10 cellular contexts compared by ENCODE assay signal in the genomic region with DNA sequence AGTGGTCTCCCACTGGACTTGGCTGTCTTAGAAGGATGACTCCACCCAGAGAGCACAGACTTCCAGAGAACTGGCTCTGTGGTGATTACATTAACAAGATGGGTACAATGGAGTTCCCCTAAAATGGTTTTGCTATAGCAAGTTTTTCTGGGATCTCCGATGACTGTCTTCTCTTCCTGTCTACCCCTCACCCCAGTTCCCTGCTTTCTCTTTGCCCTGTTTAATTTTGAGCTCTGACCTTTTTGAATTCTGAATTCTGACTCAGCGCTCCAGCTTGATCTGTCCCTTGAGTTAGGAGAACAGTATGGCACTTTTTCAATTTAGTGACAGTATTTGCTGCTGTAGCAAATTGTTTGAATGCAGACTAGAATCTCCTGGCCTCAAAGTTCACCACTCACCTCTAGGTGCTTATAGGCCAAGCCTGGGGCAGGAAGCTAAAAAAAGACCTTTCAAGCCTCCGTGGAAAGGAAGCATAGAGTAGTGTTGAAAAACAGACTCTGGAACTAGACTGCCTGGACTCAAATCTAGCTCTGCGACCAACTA. TPM values are rescaled to one million over a fixed set of nuclear protein-coding genes. Genes with fewer than 3 reads are reported as not detected.
DNase-seq lines count a peak whose midpoint lies in the region; TF ChIP-seq lines count a peak whose summit lies in the region.
"Had no signal": no experiment of that assay in that cellular context is flagged by ENCODE, and none has a peak within 500 bp of the region (broad histone marks: within the 10 kb centered on the region; RNA-seq: fewer than 3 reads in every experiment).

No MANE protein-coding gene starts in this region.

- no peak overlapping the region for H3K9ac ChIP-seq in KMS-11
- H3K9ac ChIP-seq in muscle layer of colon (ENCODE audit: low read length): no peak overlapping the region

- peak overlapping the region; percentile 42 for H3K4me2 ChIP-seq in KMS-11

- 0 out of 2 replicates have a peak, but pooled peaks cover 15% of the 10 kb centered on the region for H4K20me1 ChIP-seq in KMS-11 (ENCODE audit: insufficient read depth)

- no peaks in the 10 kb centered on the region for H3K9me3 ChIP-seq in muscle layer of colon (ENCODE audit: low read length)

- H3K4me1 ChIP-seq in ACC112 (ENCODE audit: control insufficient read depth, insufficient read depth, low read length, unreplicated experiment) (peaks cover 85% of the 10 kb centered on the region), KMS-11 (ENCODE audit: low read depth, poor library complexity, severe bottlenecking) (peaks cover 72% of the 10 kb centered on the region), muscle layer of colon (ENCODE audit: insufficient read depth, low read length) (peaks cover 60% of the 10 kb centered on the region)

- H3K36me3 ChIP-seq in ACC112 (ENCODE audit: insufficient read depth, low read length): 0 out of 2 replicates have a peak, but pooled peaks cover 4% of the 10 kb centered on the region
- H3K36me3 ChIP-seq in KMS-11 (ENCODE audit: insufficient read depth): no peaks in the 10 kb centered on the region
- no peaks in the 10 kb centered on the region for H3K36me3 ChIP-seq in muscle layer of colon (ENCODE audit: insufficient read depth, low read length)

- H2AFZ ChIP-seq in ACC112 (ENCODE audit: low read length, unreplicated experiment) (no peak overlapping the region), KMS-11 (ENCODE audit: low read depth) (no peak overlapping the region)

- H3K4me3 ChIP-seq in ACC112 (ENCODE audit: low read depth, low read length) (peak overlapping the region; percentile 3), KMS-11 (IDR thresholded peaks at IDR 0.05; ENCODE audit: insufficient read depth, low read depth, low read length) (no peak overlapping the region), muscle layer of colon (ENCODE audit: low read depth in 1 of 2, low read length in 2 of 2) (no peak overlapping the region)

- peaks cover 90% of the 10 kb centered on the region for H3K79me2 ChIP-seq in ACC112 (ENCODE audit: control insufficient read depth, insufficient read depth, low read length, unreplicated experiment)
- peaks cover 97% of the 10 kb centered on the region for H3K79me2 ChIP-seq in KMS-11 (ENCODE audit: insufficient read depth, low read depth)

- TF ChIP-seq CTCF in KMS-11 (conservative IDR thresholded peaks at IDR 0.05; ENCODE audit: low read depth, low read length): no peak

- H3K27me3 ChIP-seq in ACC112 (ENCODE audit: insufficient read depth, low read length): no peaks in the 10 kb centered on the region
- no peaks in the 10 kb centered on the region for H3K27me3 ChIP-seq in KMS-11 (ENCODE audit: insufficient read depth, low read depth)
- no peaks in the 10 kb centered on the region for H3K27me3 ChIP-seq in muscle layer of colon (ENCODE audit: control insufficient read depth in 1 of 2, insufficient read depth in 2 of 2, low read length in 2 of 2)

- H3K27ac ChIP-seq in ACC112 (ENCODE audit: low read depth, low read length): peak overlapping the region; percentile 73
- peak overlapping the region; percentile 26; the same call in 1 of the 2 replicates for H3K27ac ChIP-seq in KMS-11
- peak overlapping the region; percentile 36 for H3K27ac ChIP-seq in caudate nucleus (ENCODE audit: low read depth, low read length)
- peak overlapping the region; percentile 10 for H3K27ac ChIP-seq in muscle layer of colon (ENCODE audit: low read depth, low read length)

- no peak for DNase-seq in caudate nucleus (lab: John Stamatoyannopoulos, UW)
- DNase-seq in NCI-H187 treated with DMSO at 0.1 percent for 48 hours (lab: John Stamatoyannopoulos, UW): no peak
- DNase-seq in NCI-H1048 (lab: John Stamatoyannopoulos, UW): no peak
- no peak for DNase-seq in ureter (ENCODE audit: low spot score)
- DNase-seq in stimulated activated CD4-positive, alpha-beta T cell treated with anti-CD3 and anti-CD28 coated beads, Interleukin-12 subunit alpha, Interleukin-12 subunit beta, amount 100 ng/mL, for 4 hours: no peak
- DNase-seq: dermis blood vessel endothelial cell, NCI-H345 had no signal

RNA-seq across cellular contexts. Expression of a gene that starts 7.0 kb away (rescaled TPM):
- total RNA-seq in ureter: 134 TPM

Comparison
In these comparisons a context has a peak if more than half of its experiments do, and no peak if none do; other contexts are left out.
1. H3K27ac ChIP-seq: peak in every context shown above with its lines; median percentile 73 in ACC112; 36 in caudate nucleus; 26 in KMS-11; 10 in muscle layer of colon.